In the genomic region with DNA sequence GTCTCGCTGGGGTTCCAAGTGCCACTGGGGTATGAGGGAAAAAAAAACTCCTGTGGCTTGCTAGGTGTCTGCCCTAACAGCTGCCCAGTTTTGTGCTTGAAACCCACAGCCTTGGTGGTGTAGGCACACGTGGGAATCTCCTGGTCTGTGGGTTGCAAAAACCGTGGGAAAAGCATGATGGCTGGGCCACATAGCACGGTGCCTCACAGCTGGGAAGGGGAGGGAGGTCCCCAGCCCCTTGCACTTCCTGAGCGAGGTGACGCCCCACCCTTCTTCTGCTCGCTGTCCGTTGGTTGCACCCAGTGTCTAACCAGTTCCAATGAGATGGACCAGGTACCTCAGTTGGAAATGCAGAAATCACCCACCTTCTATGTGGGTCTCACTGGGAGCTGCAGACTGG, we compare ENCODE assay signal across 9 cellular contexts.
"Had no signal": no experiment of that assay in that cellular context is flagged by ENCODE, and none has a peak within 500 bp of the region (broad histone marks: within the 10 kb centered on the region; RNA-seq: fewer than 3 reads in every experiment).

No MANE protein-coding gene starts in this region.

- H3K4me3 ChIP-seq: GM23248, GM23338, HAP-1 had no signal

- ATAC-seq: GM23338, HCT116 had no signal

- H3K4me1 Mint-ChIP-seq: GM23338, H9 had no signal

- DNase-seq: GM23248, GOT3, H7, H9, HCEC 1CT, HFFc6 had no signal

- H3K27ac ChIP-seq: GM23248 had no signal

- H3K9me3 ChIP-seq: HAP-1 had no signal

- H2AFZ ChIP-seq: GM23248, GM23338 had no signal

- H3K27ac Mint-ChIP-seq: GM23338, H9, HFFc6 had no signal

- H3K4me2 ChIP-seq: GM23338 had no signal

- H3K4me3 Mint-ChIP-seq: GM23338, H9, HFFc6 had no signal

- H3K36me3 ChIP-seq: HAP-1 had no signal

- H3K9ac ChIP-seq: GM23248 had no signal

- H3K4me1 ChIP-seq: HAP-1 had no signal
